In the genomic region with DNA sequence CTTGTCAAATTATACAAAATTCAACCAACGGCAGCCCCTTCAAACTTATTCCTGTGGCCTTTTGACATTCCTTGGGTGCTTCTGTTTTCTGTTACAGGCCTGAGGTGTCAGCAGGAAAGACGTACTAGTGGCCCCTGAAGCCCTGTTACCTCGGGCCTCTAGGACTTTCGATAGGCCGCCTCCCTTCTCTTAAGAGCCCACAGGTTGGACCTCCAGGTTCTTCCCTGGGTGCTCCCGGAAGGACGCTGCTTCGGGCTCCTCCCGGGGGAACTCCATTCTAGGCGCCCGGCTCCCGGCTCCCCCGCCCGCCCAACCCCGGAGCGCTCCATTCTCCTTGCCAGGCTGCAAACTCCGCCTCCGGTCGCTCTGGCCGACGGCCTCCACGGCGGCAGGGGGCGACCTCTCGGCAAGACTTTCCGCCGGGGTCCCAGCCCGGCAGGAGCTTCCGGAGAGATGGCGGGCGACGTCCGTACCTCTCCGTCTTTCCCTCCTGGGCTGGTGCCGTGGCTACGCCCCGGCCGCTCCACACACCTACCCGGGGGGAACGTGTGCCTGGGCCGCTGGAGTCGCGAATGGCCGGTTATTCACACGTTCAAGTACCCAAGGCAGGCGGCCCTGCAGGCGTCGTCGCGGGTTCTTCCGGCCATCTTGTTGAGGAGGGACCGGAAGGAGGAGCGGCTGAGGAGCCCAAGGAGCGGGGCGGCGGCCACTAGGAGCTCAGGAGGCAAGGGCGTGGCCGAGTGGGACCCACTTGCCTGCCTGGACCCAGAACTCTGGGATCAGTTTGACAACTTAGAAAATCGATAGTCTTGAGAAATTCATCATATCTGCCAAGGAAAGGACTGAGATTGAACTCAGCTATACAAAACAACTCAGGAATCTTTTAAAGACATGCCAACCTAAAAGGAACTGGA, we compare ENCODE assay signal across 8 cellular contexts. TPM values are rescaled to one million over a fixed set of nuclear protein-coding genes. Genes with fewer than 3 reads are reported as not detected.
DNase-seq lines count a peak whose midpoint lies in the region; ATAC-seq and TF ChIP-seq lines count a peak whose summit lies in the region.

No MANE protein-coding gene starts in this region.

- WGBS in neuronal stem cell (ENCODE audit: extremely low coverage in 2 of 2, insufficient read length in 2 of 2, insufficient replicate concordance in 1 of 2), 2 donors: no CpG with 5 or more reads among the region's 59 CpGs

- peak overlapping the region; percentile 97 for H3K18ac ChIP-seq in neuronal stem cell (ENCODE audit: low read length)

- peak; percentile 92 for ATAC-seq in GM21515 (IDR thresholded peaks at IDR 0.05; ENCODE audit: unreplicated experiment)

- peak overlapping the region; percentile 78 for H2BK5ac ChIP-seq in neuronal stem cell (ENCODE audit: low read length)

- TF ChIP-seq CTCF in foreskin fibroblast (IDR thresholded peaks at IDR 0.05; ENCODE audit: low read depth, low read length): no peak

- peak overlapping the region; percentile 77 for H3K9ac ChIP-seq in neuronal stem cell (ENCODE audit: low read depth, low read length, poor library complexity)

- H3K4me2 ChIP-seq in neuronal stem cell (ENCODE audit: insufficient read depth, low read length, poor library complexity, severe bottlenecking): peak overlapping the region; percentile 62

- H2AFZ ChIP-seq in neuronal stem cell (ENCODE audit: low read length): peak overlapping the region; percentile 99

- H3K36me3 ChIP-seq in neuronal stem cell (replicated peaks in 1 of 2; ENCODE audit: control insufficient read depth in 2 of 2, insufficient read depth in 2 of 2, low read length in 2 of 2): no peaks in the 10 kb centered on the region

- H2AK5ac ChIP-seq in neuronal stem cell (ENCODE audit: low read depth, low read length): no peak overlapping the region

- no peaks in the 10 kb centered on the region for H3K4me1 ChIP-seq in neuronal stem cell (ENCODE audit: control insufficient read depth in 2 of 2, insufficient read depth in 1 of 2, low read depth in 1 of 2, low read length in 2 of 2)

- H3K9me3 ChIP-seq in neuronal stem cell (replicated peaks in 1 of 2; ENCODE audit: control insufficient read depth in 2 of 2, insufficient read depth in 1 of 2, low read depth in 1 of 2, low read length in 2 of 2): peaks cover 4 to 18% of the 10 kb centered on the region in 2 donors

- H2BK12ac ChIP-seq in neuronal stem cell (ENCODE audit: low read length): no peak overlapping the region

- peak overlapping the region; percentile 95 for H3K4ac ChIP-seq in neuronal stem cell (ENCODE audit: low read length)

- peak overlapping the region; percentile 85 for H3K14ac ChIP-seq in neuronal stem cell (ENCODE audit: low read length)

- H3K4me3 ChIP-seq in foreskin fibroblast (ENCODE audit: low read depth in 1 of 2, low read length in 2 of 2) (peak overlapping the region; percentile 63 to 77), neuronal stem cell (ENCODE audit: low read length in 2 of 2) (peak overlapping the region; percentile 62 to 85)

- H3K27me3 ChIP-seq in neuronal stem cell (ENCODE audit: control insufficient read depth in 3 of 3, insufficient read depth in 3 of 3, low read depth in 1 of 3, low read length in 3 of 3): no peaks in the 10 kb centered on the region

- H2BK120ac ChIP-seq in neuronal stem cell (ENCODE audit: low read depth, low read length): no peak overlapping the region

- no peaks in the 10 kb centered on the region for H3K79me1 ChIP-seq in neuronal stem cell (ENCODE audit: low read depth, low read length)

- H4K8ac ChIP-seq in neuronal stem cell (ENCODE audit: low read depth, low read length): no peak overlapping the region

- H3K23ac ChIP-seq in neuronal stem cell (ENCODE audit: low read depth, low read length, poor library complexity): peak overlapping the region; percentile 8

- H4K91ac ChIP-seq in neuronal stem cell (ENCODE audit: low read depth, low read length, poor library complexity): no peak overlapping the region

- no peak overlapping the region for H2BK15ac ChIP-seq in neuronal stem cell (ENCODE audit: low read length)

- DNase-seq in DMS53 treated with DMSO at 0.1 percent for 48 hours (lab: John Stamatoyannopoulos, UW; ENCODE audit: unreplicated experiment) (peak; percentile 82), HuH-7 (ENCODE audit: low spot score) (peak; percentile 99), RKO (ENCODE audit: low spot score) (peak; percentile 88), foreskin fibroblast (peak; percentile 83 to 93), neuronal stem cell (ENCODE audit: low spot score) (peak; percentile 43), stromal cell of bone marrow (ENCODE audit: low read depth) (peak; percentile 44)
- DNase-seq in activated effector memory CD4-positive, alpha-beta T cell treated with anti-CD3 and anti-CD28 coated beads, Interleukin-2, amount 50 U/mL, for 16 hours: peak; percentile 95

- H3K27ac ChIP-seq in neuronal stem cell (replicated peaks; ENCODE audit: low read length): peak overlapping the region; percentile 58

RNA-seq across cellular contexts. Expression of a gene that starts 27.5 kb away (rescaled TPM):
- 69.7 TPM for polyA plus RNA-seq in neuronal stem cell (2013, experiment 1 of 2)
- polyA plus RNA-seq in neuronal stem cell (2013, experiment 2 of 2): 67.9 TPM

RNA-seq across cellular contexts. Expression of a gene that starts 58.5 kb away (rescaled TPM):
- 73.6 TPM for polyA plus RNA-seq in neuronal stem cell (2013, experiment 1 of 2)
- polyA plus RNA-seq in neuronal stem cell (2013, experiment 2 of 2): 76.4 TPM

Comparison
In these comparisons a context has a peak if more than half of its experiments do, and no peak if none do; other contexts are left out.
1. Peak in every context shown above with its lines: DNase-seq, ATAC-seq, H3K4me3 ChIP-seq and H3K27ac ChIP-seq.
2. DNase-seq: peak in every context shown above with its lines; median percentile 99 in HuH-7; 95 in activated effector memory CD4-positive, alpha-beta T cell treated with anti-CD3 and anti-CD28 coated beads, Interleukin-2, amount 50 U/mL, for 16 hours; 88 in RKO; 88 in foreskin fibroblast; 82 in DMS53 treated with DMSO at 0.1 percent for 48 hours; 44 in stromal cell of bone marrow; 43 in neuronal stem cell.